ENCODE assay signal across 17 cellular contexts in genomic region chr16:81350306-81350615, GRCh38. TPM values are rescaled to one million over a fixed set of nuclear protein-coding genes. Genes with fewer than 3 reads are reported as not detected.
A peak's percentile ranks its signal among the peaks of the same experiment; 100 is the strongest.
DNase-seq lines count a peak whose midpoint lies in the region; ATAC-seq and TF ChIP-seq lines count a peak whose summit lies in the region.
"Had no signal": no experiment of that assay in that cellular context is flagged by ENCODE, and none has a peak within 500 bp of the region (broad histone marks: within the 10 kb centered on the region; RNA-seq: fewer than 3 reads in every experiment).

No MANE protein-coding gene starts in this region.

- peaks cover 28% of the 10 kb centered on the region for H3K9me3 Mint-ChIP-seq in endodermal cell
- peaks cover 29% of the 10 kb centered on the region for H3K9me3 Mint-ChIP-seq in activated T-helper 2 cell treated with anti-CD3 and anti-CD28 coated beads, Interferon-gamma antibody, Interleukin-2, Interleukin-4, amounts not matched to agents 10 μg/mL and 5 μg/mL and 100 μg/mL, durations not matched to agents 14 hours and 24 hours and 36 hours

- no peak overlapping the region for H3K4me3 Mint-ChIP-seq in endodermal cell
- H3K4me3 Mint-ChIP-seq in activated T-helper 2 cell treated with anti-CD3 and anti-CD28 coated beads, Interferon-gamma antibody, Interleukin-2, Interleukin-4, amounts not matched to agents 10 μg/mL and 5 μg/mL and 100 μg/mL, durations not matched to agents 14 hours and 24 hours and 36 hours (ENCODE audit: low read depth), result no peak overlapping the region
- H3K4me3 Mint-ChIP-seq: activated CD8-positive, alpha-beta memory T cell treated with anti-CD3 and anti-CD28 coated beads, Interleukin-2, amount 10 ng/mL, durations not matched to agents 7 days and 5 days; activated naive CD4-positive, alpha-beta T cell treated with anti-CD3 and anti-CD28 coated beads for 36 hours; naive thymus-derived CD4-positive, alpha-beta T cell; T-helper 17 cell had no signal

- H4K20me1 ChIP-seq in OCI-LY7 (ENCODE audit: insufficient read depth, low read length), result no peaks in the 10 kb centered on the region

- H3K27ac ChIP-seq in 22Rv1, result no peak overlapping the region
- no peak overlapping the region for H3K27ac ChIP-seq in OCI-LY7 (ENCODE audit: low read depth, low read length, poor library complexity, severe bottlenecking)
- no peak overlapping the region for H3K27ac ChIP-seq in endodermal cell (ENCODE audit: low read depth, low read length)
- H3K27ac ChIP-seq: gastrocnemius medialis, prostate gland, RWPE1, uterus had no signal

- H3K4me3 ChIP-seq in OCI-LY7 (ENCODE audit: low read depth, low read length, poor library complexity, severe bottlenecking) (no peak overlapping the region), endodermal cell (ENCODE audit: low read length) (no peak overlapping the region)
- H3K4me3 ChIP-seq: gastrocnemius medialis, prostate gland, uterus had no signal

- no peaks in the 10 kb centered on the region for H3K27me3 Mint-ChIP-seq in endodermal cell (ENCODE audit: insufficient read depth)
- no peaks in the 10 kb centered on the region for H3K27me3 Mint-ChIP-seq in activated T-helper 2 cell treated with anti-CD3 and anti-CD28 coated beads, Interferon-gamma antibody, Interleukin-2, Interleukin-4, amounts not matched to agents 10 μg/mL and 5 μg/mL and 100 μg/mL, durations not matched to agents 14 hours and 24 hours and 36 hours (ENCODE audit: low read depth)
- H3K27me3 Mint-ChIP-seq: activated CD8-positive, alpha-beta memory T cell treated with anti-CD3 and anti-CD28 coated beads, Interleukin-2, amount 10 ng/mL, durations not matched to agents 7 days and 5 days; naive thymus-derived CD4-positive, alpha-beta T cell; T-helper 17 cell had no signal

- CTCF ChIA-PET in OCI-LY7 (lab: Charles Lee; ENCODE audit: unreplicated experiment), result no interaction called here

- no peak overlapping the region for H2AFZ ChIP-seq in OCI-LY7 (ENCODE audit: low read length)

- H3K9me3 ChIP-seq in OCI-LY7 (ENCODE audit: low read length) (peaks cover 19% of the 10 kb centered on the region; the same call in 1 of the 2 replicates), endodermal cell (ENCODE audit: control insufficient read depth, low read length) (peaks cover 24% of the 10 kb centered on the region)
- H3K9me3 ChIP-seq: prostate gland, uterus had no signal

- no peaks in the 10 kb centered on the region for H3K27me3 ChIP-seq in endodermal cell (ENCODE audit: control insufficient read depth, insufficient read depth, low read length, poor library complexity, severe bottlenecking)
- H3K27me3 ChIP-seq: gastrocnemius medialis, uterus had no signal

- POLR2A ChIA-PET in OCI-LY7 (lab: Charles Lee), result no interaction called here

- H3K4me1 ChIP-seq in OCI-LY7 (ENCODE audit: insufficient read depth, low read length, poor library complexity, severe bottlenecking) (no peaks in the 10 kb centered on the region), endodermal cell (ENCODE audit: control insufficient read depth, insufficient read depth, low read length) (no peaks in the 10 kb centered on the region)
- H3K4me1 ChIP-seq: gastrocnemius medialis, uterus had no signal

- H3K4me1 Mint-ChIP-seq in endodermal cell, result no peaks in the 10 kb centered on the region
- H3K4me1 Mint-ChIP-seq in activated T-helper 2 cell treated with anti-CD3 and anti-CD28 coated beads, Interferon-gamma antibody, Interleukin-2, Interleukin-4, amounts not matched to agents 10 μg/mL and 5 μg/mL and 100 μg/mL, durations not matched to agents 14 hours and 24 hours and 36 hours (ENCODE audit: low read depth), result peaks cover 13% of the 10 kb centered on the region
- H3K4me1 Mint-ChIP-seq: T-helper 17 cell had no signal

- TF ChIP-seq CTCF in 22Rv1 (IDR thresholded peaks at IDR 0.05) (peak; percentile 43), OCI-LY7 (conservative IDR thresholded peaks at IDR 0.05; ENCODE audit: low read length) (peak; percentile 55; the same call in 1 of the 2 replicates), endodermal cell (conservative IDR thresholded peaks at IDR 0.05) (peak; percentile 36)

- H3K36me3 ChIP-seq in OCI-LY7 (ENCODE audit: insufficient read depth, low read length), result no peaks in the 10 kb centered on the region
- H3K36me3 ChIP-seq in endodermal cell (ENCODE audit: control insufficient read depth, insufficient read depth, low read length), result peaks cover 36% of the 10 kb centered on the region
- H3K36me3 ChIP-seq: prostate gland, uterus had no signal

- WGBS in endodermal cell (ENCODE audit: insufficient coverage in 1 of 2, insufficient read length in 1 of 2), 2 experiments, result 91 to 100% methylated on average over 1 to 3 of the region's 4 CpGs

- intact Hi-C loops in OCI-LY7 (cut with micrococcal nuclease; ENCODE audit: unreplicated experiment), result no loop called here
- intact Hi-C loops in posterior vena cava (cut with DNase I), result no loop called here
- intact Hi-C loops in activated T-helper 2 cell treated with anti-CD3 and anti-CD28 coated beads, Interferon-gamma antibody, Interleukin-2, Interleukin-4, amounts not matched to agents 10 μg/mL and 5 μg/mL and 100 μg/mL, durations not matched to agents 14 hours and 24 hours and 36 hours (cut with micrococcal nuclease), result loop anchor here (10.0 kb wide), 1 partner anchor 85 kb away; no protein-coding TSS in a partner anchor

- H3K4me2 ChIP-seq in OCI-LY7 (ENCODE audit: low read length), result no peak overlapping the region

- no peaks in the 10 kb centered on the region for H3K79me2 ChIP-seq in OCI-LY7 (ENCODE audit: insufficient read depth, low read depth, low read length)

- DNase-seq in ELR (ENCODE audit: low read depth), result peak; percentile 41
- no peak for DNase-seq in OCI-LY7 (ENCODE audit: low spot score)
- no peak for DNase-seq in endodermal cell
- no peak for DNase-seq in cerebellum (ENCODE audit: low spot score)
- DNase-seq in posterior vena cava (ENCODE audit: low spot score), result no peak
- no peak for DNase-seq in activated T-helper 2 cell treated with anti-CD3 and anti-CD28 coated beads, Interferon-gamma antibody, Interleukin-2, Interleukin-4, amounts not matched to agents 10 μg/mL and 5 μg/mL and 100 μg/mL, durations not matched to agents 14 hours and 24 hours and 36 hours (ENCODE audit: low spot score)
- DNase-seq: activated CD8-positive, alpha-beta memory T cell treated with anti-CD3 and anti-CD28 coated beads, Interleukin-2, amount 10 ng/mL, durations not matched to agents 7 days and 5 days; activated naive CD4-positive, alpha-beta T cell treated with anti-CD3 and anti-CD28 coated beads for 36 hours; gastrocnemius medialis; naive thymus-derived CD4-positive, alpha-beta T cell; NCI-H2081 treated with DMSO at 0.1 percent for 48 hours; T-helper 17 cell; uterus had no signal

- no peak for ATAC-seq in GM18873 (IDR thresholded peaks at IDR 0.05; ENCODE audit: low FRiP score, unreplicated experiment)
- ATAC-seq: activated CD8-positive, alpha-beta memory T cell treated with anti-CD3 and anti-CD28 coated beads, Interleukin-2, amount 10 ng/mL, durations not matched to agents 7 days and 5 days; gastrocnemius medialis; naive thymus-derived CD4-positive, alpha-beta T cell; T-helper 17 cell had no signal

- no peak overlapping the region for H3K27ac Mint-ChIP-seq in endodermal cell
- no peak overlapping the region for H3K27ac Mint-ChIP-seq in activated T-helper 2 cell treated with anti-CD3 and anti-CD28 coated beads, Interferon-gamma antibody, Interleukin-2, Interleukin-4, amounts not matched to agents 10 μg/mL and 5 μg/mL and 100 μg/mL, durations not matched to agents 14 hours and 24 hours and 36 hours
- H3K27ac Mint-ChIP-seq: activated CD8-positive, alpha-beta memory T cell treated with anti-CD3 and anti-CD28 coated beads, Interleukin-2, amount 10 ng/mL, durations not matched to agents 7 days and 5 days; activated naive CD4-positive, alpha-beta T cell treated with anti-CD3 and anti-CD28 coated beads for 36 hours; T-helper 17 cell had no signal

- no TSS peak for BruUV-seq in OCI-LY7 (replicated peaks; lab: Mats Ljungman, UMichigan)

- H3K9me2 ChIP-seq in OCI-LY7 (ENCODE audit: insufficient read depth, low read length), result no peaks in the 10 kb centered on the region

- H3K9ac ChIP-seq in endodermal cell (ENCODE audit: extremely low read depth, low read length, poor library complexity, severe bottlenecking), result no peak overlapping the region

- H3K36me3 Mint-ChIP-seq in endodermal cell (ENCODE audit: low read depth), result peaks cover 40% of the 10 kb centered on the region
- peaks cover 33% of the 10 kb centered on the region for H3K36me3 Mint-ChIP-seq in activated T-helper 2 cell treated with anti-CD3 and anti-CD28 coated beads, Interferon-gamma antibody, Interleukin-2, Interleukin-4, amounts not matched to agents 10 μg/mL and 5 μg/mL and 100 μg/mL, durations not matched to agents 14 hours and 24 hours and 36 hours (ENCODE audit: low read depth)

RNA-seq across cellular contexts. Expression of gene GAN, which starts 35.5 kb away (rescaled TPM):
- total RNA-seq in OCI-LY7 (2014; rRNA removed; shearing (Covaris generic)), result 5.1 and 6.2 TPM in 2 replicates
- total RNA-seq in OCI-LY7 (2022), result 10.5 and 14.2 TPM in 2 replicates
- total RNA-seq in endodermal cell, result 10 to 100 TPM; 23.4 to 28.9 TPM
- 4.4 TPM for polyA plus RNA-seq in endodermal cell (2013, experiment 1 of 2)
- 4.5 TPM for polyA plus RNA-seq in endodermal cell (2013, experiment 2 of 2)
- total RNA-seq in cerebellum, result 31.6 TPM
- 10 to 100 TPM in 1 of 2 donors, 1 to 10 TPM in 1; 7.8 to 12.4 TPM for total RNA-seq in posterior vena cava
- total RNA-seq in activated T-helper 2 cell treated with anti-CD3 and anti-CD28 coated beads, Interferon-gamma antibody, Interleukin-2, Interleukin-4, amounts not matched to agents 10 μg/mL and 5 μg/mL and 100 μg/mL, durations not matched to agents 14 hours and 24 hours and 36 hours, result 14.6 and 15.3 TPM in 2 replicates
